In genomic region chr7:150910285-150910995, GRCh38 we compare ENCODE assay signal across 6 cellular contexts. TPM values are rescaled to one million over a fixed set of nuclear protein-coding genes. Genes with fewer than 3 reads are reported as not detected.
"Had no signal": no experiment of that assay in that cellular context is flagged by ENCODE, and none has a peak within 500 bp of the region (broad histone marks: within the 10 kb centered on the region; RNA-seq: fewer than 3 reads in every experiment).

No MANE protein-coding gene starts in this region.

RNA-seq across cellular contexts. Expression of gene AOC1, which starts 58.1 kb away (rescaled TPM):
- total RNA-seq: astrocyte; PC-3; Right ventricle myocardium superior; RPMI7951; SJCRH30; T-helper 1 cell treated with Interleukin-12 subunit alpha and Interleukin-12 subunit beta and Interleukin-4 antibody, amounts not matched to agents 30 ng/mL and 1 ng/mL, for 36 hours had no signal
